In the genomic region with DNA sequence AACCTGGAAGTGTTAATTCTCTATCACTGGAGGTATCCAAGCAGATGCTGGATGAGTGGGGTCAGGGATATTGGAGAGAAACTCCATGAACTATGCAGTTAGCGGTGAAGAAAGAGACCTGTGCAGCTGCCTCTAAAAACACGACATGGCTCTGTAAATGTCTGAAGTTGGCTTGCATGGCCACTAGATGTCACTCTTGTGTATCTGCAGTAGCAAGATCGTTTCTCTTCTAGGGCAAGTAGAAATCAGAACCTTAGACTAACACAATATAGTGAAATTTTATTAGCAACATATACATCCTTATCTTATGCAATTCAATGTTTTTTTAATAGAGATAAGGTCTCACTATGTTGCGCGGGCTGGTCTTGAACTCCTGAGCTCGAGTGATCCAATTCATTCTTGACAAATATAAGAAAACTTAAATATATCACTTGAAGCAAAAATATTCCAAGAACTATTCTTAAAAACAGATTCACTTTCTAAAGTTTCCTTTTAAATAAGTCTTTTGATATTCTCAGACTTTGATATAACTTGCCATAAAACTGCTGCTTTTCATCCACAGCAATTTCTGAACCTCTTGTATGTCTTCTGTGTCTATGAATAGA, we compare ENCODE assay signal across 8 cellular contexts. TPM values are rescaled to one million over a fixed set of nuclear protein-coding genes. Genes with fewer than 3 reads are reported as not detected.
A peak's percentile ranks its signal among the peaks of the same experiment; 100 is the strongest.
DNase-seq lines count a peak whose midpoint lies in the region; ATAC-seq and TF ChIP-seq lines count a peak whose summit lies in the region.

No MANE protein-coding gene starts in this region.

- 4 to 9% methylated on average over 6 of the region's 6 CpGs for WGBS in gastroesophageal sphincter (ENCODE audit: low coverage in 1 of 2), 2 donors
- 3 to 5% (median 3%) methylated on average over 6 of the region's 6 CpGs for WGBS in ovary, 3 donors

- H3K27me3 ChIP-seq in gastroesophageal sphincter (peaks cover 20% of the 10 kb centered on the region), ovary (no peaks in the 10 kb centered on the region)

- H3K4me3 ChIP-seq in gastroesophageal sphincter (no peak overlapping the region), ovary (no peak overlapping the region)

- ATAC-seq in gastroesophageal sphincter, result peak; percentile 82
- ATAC-seq in GM21360 (IDR thresholded peaks at IDR 0.05; ENCODE audit: unreplicated experiment), result no peak
- ATAC-seq in GM21737 (IDR thresholded peaks at IDR 0.05; ENCODE audit: unreplicated experiment), result no peak

- no peak for TF ChIP-seq POLR2A in gastroesophageal sphincter (IDR thresholded peaks at IDR 0.05)
- TF ChIP-seq POLR2A in ovary (IDR thresholded peaks at IDR 0.05), result no peak

- TF ChIP-seq CTCF in gastroesophageal sphincter (IDR thresholded peaks at IDR 0.05) (peak; percentile 78 to 87 (median 79)), ovary (IDR thresholded peaks at IDR 0.05) (peak; percentile 45 to 73 (median 65))

- TF ChIP-seq EP300 in gastroesophageal sphincter (IDR thresholded peaks at IDR 0.05), result no peak
- TF ChIP-seq EP300 in ovary (IDR thresholded peaks at IDR 0.05), result no peak

- no peaks in the 10 kb centered on the region for H3K4me1 ChIP-seq in gastroesophageal sphincter
- H3K4me1 ChIP-seq in ovary (ENCODE audit: insufficient read depth), result no peaks in the 10 kb centered on the region

- intact Hi-C loops in ovary (cut with DNase I), result loop anchor here in 3 of 4 donors (5.0 to 10.0 kb wide), 3 partner anchors 52 to 372 kb away; no protein-coding TSS in a partner anchor

- H3K27ac ChIP-seq in gastroesophageal sphincter (no peak overlapping the region), ovary (no peak overlapping the region)

- DNase-seq in DMS53 (lab: John Stamatoyannopoulos, UW) (peak; percentile 79), HT-29 (ENCODE audit: low spot score) (peak; percentile 73), NOMO-1 (lab: John Stamatoyannopoulos, UW; ENCODE audit: unreplicated experiment in 2 of 2) (peak; percentile 77 to 90), ovary (peak in 2 of 5 donors; percentile 25 to 66)
- DNase-seq in activated effector memory CD4-positive, alpha-beta T cell treated with anti-CD3 and anti-CD28 coated beads, Interleukin-2, amount 50 U/mL, for 16 hours, result peak; percentile 72

- H3K36me3 ChIP-seq in gastroesophageal sphincter (no peaks in the 10 kb centered on the region), ovary (no peaks in the 10 kb centered on the region)

- no peaks in the 10 kb centered on the region for H3K9me3 ChIP-seq in gastroesophageal sphincter
- H3K9me3 ChIP-seq in ovary, result no peaks in the 10 kb centered on the region

RNA-seq across cellular contexts. Expression of gene OR2S2, which starts 2.9 kb away (rescaled TPM):
- total RNA-seq in HT-29 (2014; rRNA removed; shearing (Covaris generic)), result not detected in 2 replicates
- not detected for total RNA-seq in gastroesophageal sphincter
- total RNA-seq in ovary, result not detected
- polyA plus RNA-seq in ovary, result not detected

RNA-seq across cellular contexts. Expression of gene SPAAR, which starts 45.8 kb away (rescaled TPM):
- total RNA-seq in HT-29 (2014; rRNA removed; shearing (Covaris generic)), result 0.23 TPM in 1 of 2 replicates, not detected in the other
- total RNA-seq in gastroesophageal sphincter, result 1 to 10 TPM in 3 of 4 donors, under 1 TPM in 1; 0.62 to 5.5 (median 2.6) TPM
- total RNA-seq in ovary, result 1 to 10 TPM in 5 of 7 donors, under 1 TPM in 2; 0.33 to 5.4 (median 2.0) TPM
- polyA plus RNA-seq in ovary, result 1 to 10 TPM; 1.4 to 2.3 TPM

RNA-seq across cellular contexts. Expression of gene HRCT1, which starts 49.0 kb away (rescaled TPM):
- total RNA-seq in HT-29 (2014; rRNA removed; shearing (Covaris generic)), result 4.1 and 7.7 TPM in 2 replicates
- total RNA-seq in gastroesophageal sphincter (10 to 100 TPM in 3 of 4 donors, 1 to 10 TPM in 1; 4.0 to 32.7 (median 17.0) TPM), ovary (1 to 10 TPM in 5 of 7 donors, under 1 TPM in 1, not detected in 1; 0.48 to 8.1 (median 3.4) TPM)
- polyA plus RNA-seq in ovary, result 1 to 10 TPM in 1 of 2 donors, under 1 TPM in 1; 0.90 to 1.1 TPM
